Comparison of ENCODE assay signal across 30 cellular contexts in genomic region chr4:154376461-154376860, GRCh38.
"Had no signal": no experiment of that assay in that cellular context is flagged by ENCODE, and none has a peak within 500 bp of the region (broad histone marks: within the 10 kb centered on the region; RNA-seq: fewer than 3 reads in every experiment).

No MANE protein-coding gene starts in this region.

- H3K27ac ChIP-seq: ascending aorta, brain microvascular endothelial cell, coronary artery, dorsolateral prefrontal cortex, esophagus muscularis mucosa, foreskin keratinocyte, gastrocnemius medialis, heart left ventricle, VCaP had no signal

- H3K27me3 ChIP-seq: ascending aorta, brain microvascular endothelial cell, dorsolateral prefrontal cortex, esophagus muscularis mucosa, gastrocnemius medialis, heart left ventricle had no signal

- H3K36me3 ChIP-seq: ascending aorta, brain microvascular endothelial cell, esophagus muscularis mucosa, gastrocnemius medialis, heart left ventricle had no signal

- FAIRE-seq: bronchial epithelial cell had no signal

- DNase-seq: activated CD4-positive, alpha-beta memory T cell treated with anti-CD3 and anti-CD28 coated beads, Interleukin-2, amount 10 ng/mL, durations not matched to agents 7 days and 5 days; activated CD4-positive, alpha-beta T cell treated with anti-CD3 and anti-CD28 coated beads for 1 hour; activated CD4-positive, alpha-beta T cell treated with anti-CD3 and anti-CD28 coated beads for 4 hours; activated CD4-positive, alpha-beta T cell treated with anti-CD3 and anti-CD28 coated beads, Interleukin-2, amount 10 ng/mL, durations not matched to agents 7 days and 5 days; activated CD4-positive, alpha-beta T cell treated with anti-CD3 and anti-CD28 coated beads, Interleukin-2, amount 50 U/mL, for 4 hours; activated CD8-positive, alpha-beta memory T cell treated with anti-CD3 and anti-CD28 coated beads, Interleukin-2, amount 50 U/mL, for 48 hours; activated gamma-delta T cell; activated naive CD4-positive, alpha-beta T cell; activated naive CD4-positive, alpha-beta T cell treated with anti-CD3 and anti-CD28 coated beads, Interleukin-2, amount 10 ng/mL, durations not matched to agents 7 days and 5 days; activated naive CD8-positive, alpha-beta T cell treated with anti-CD3 and anti-CD28 coated beads, Interleukin-2, amount 10 ng/mL, durations not matched to agents 7 days and 5 days; activated T-cell treated with anti-CD3 and anti-CD28 coated beads for 4 hours; activated T-cell treated with anti-CD3 and anti-CD28 coated beads, Interleukin-2, amount 50 U/mL, for 24 hours; activated T-cell treated with anti-CD3 and anti-CD28 coated beads, Interleukin-2, amount 50 U/mL, for 72 hours; brain microvascular endothelial cell; dorsolateral prefrontal cortex; effector CD4-positive, alpha-beta T cell; effector memory CD8-positive, alpha-beta T cell; erythroblast; foreskin keratinocyte; gastrocnemius medialis; glutamatergic neuron; heart left ventricle; T-helper 2 cell had no signal

- ATAC-seq: activated naive CD4-positive, alpha-beta T cell treated with anti-CD3 and anti-CD28 coated beads, Interleukin-2, amount 50 U/mL, for 72 hours; activated T-cell treated with anti-CD3 and anti-CD28 coated beads, Interleukin-2, amount 50 U/mL, for 72 hours; effector memory CD8-positive, alpha-beta T cell; foreskin keratinocyte; gastrocnemius medialis; heart left ventricle; WTC11 had no signal

- H3K4me1 ChIP-seq: ascending aorta, esophagus muscularis mucosa, foreskin keratinocyte, gastrocnemius medialis, heart left ventricle had no signal

- H3K4me3 ChIP-seq: ascending aorta, coronary artery, dorsolateral prefrontal cortex, esophagus muscularis mucosa, gastrocnemius medialis, heart left ventricle had no signal

- H3K9me3 ChIP-seq: ascending aorta, esophagus muscularis mucosa, gastrocnemius medialis, heart left ventricle had no signal
